ENCODE assay signal across 15 cellular contexts in the genomic region with DNA sequence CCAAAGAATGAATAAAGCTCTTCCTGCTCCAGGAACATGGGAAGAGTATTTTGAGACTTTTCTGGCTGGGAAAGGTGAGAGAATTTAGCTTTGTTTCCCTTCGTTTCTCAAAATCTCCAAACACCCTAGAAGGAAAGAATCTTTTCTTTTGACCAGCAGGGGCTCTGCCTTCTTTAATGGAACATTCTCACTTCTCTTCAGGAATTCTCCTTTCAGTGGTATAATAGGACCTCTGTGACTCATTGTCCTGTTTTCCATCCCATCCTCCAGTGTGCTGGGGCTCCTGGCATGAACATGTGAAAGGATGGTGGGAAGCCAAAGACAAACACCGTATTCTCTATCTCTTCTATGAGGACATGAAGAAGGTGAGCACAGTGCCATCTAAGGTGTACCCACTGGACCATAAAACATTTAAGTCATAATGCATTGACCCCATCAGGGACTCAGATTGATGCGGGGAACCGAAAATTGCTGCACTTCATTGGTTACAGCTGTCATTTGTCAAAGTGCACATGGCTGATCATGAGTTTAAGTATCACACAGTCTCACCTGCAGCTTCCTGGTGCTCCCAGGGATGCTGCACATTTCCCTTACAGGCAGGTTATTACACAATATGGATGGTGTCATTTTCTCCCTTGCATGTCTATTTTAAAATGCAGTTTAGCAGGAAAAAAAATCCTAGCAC. TPM values are rescaled to one million over a fixed set of nuclear protein-coding genes. Genes with fewer than 3 reads are reported as not detected.
DNase-seq lines count a peak whose midpoint lies in the region; ATAC-seq and TF ChIP-seq lines count a peak whose summit lies in the region.
"Had no signal": no experiment of that assay in that cellular context is flagged by ENCODE, and none has a peak within 500 bp of the region (broad histone marks: within the 10 kb centered on the region; RNA-seq: fewer than 3 reads in every experiment).

No MANE protein-coding gene starts in this region.

- peaks cover 13% of the 10 kb centered on the region for H3K4me1 Mint-ChIP-seq in type B pancreatic cell (ENCODE audit: unreplicated experiment)

- H3K27me3 Mint-ChIP-seq in type B pancreatic cell = no peaks in the 10 kb centered on the region

- CTCF ChIA-PET in SK-N-SH (lab: Yijun Ruan, JAX) (interaction anchor here (1.0 kb wide), 1 partner anchor 13 kb away, joined by 4 read pairs; no protein-coding TSS in a partner anchor), HEK293T (lab: Yijun Ruan, JAX) (no interaction called here)

- H4K20me1 ChIP-seq in SK-N-SH (ENCODE audit: insufficient read depth) = no peaks in the 10 kb centered on the region

- POLR2A ChIA-PET in SK-N-SH (lab: Yijun Ruan, JAX) = no interaction called here
- POLR2A ChIA-PET in HEK293T (lab: Yijun Ruan, JAX) = interaction anchor here (0.9 kb wide), 1 partner anchor 67 kb away, joined by 3 read pairs; no protein-coding TSS in a partner anchor

- peaks cover 41% of the 10 kb centered on the region for H3K36me3 Mint-ChIP-seq in type B pancreatic cell
- H3K36me3 Mint-ChIP-seq: activated naive CD4-positive, alpha-beta T cell treated with anti-CD3 and anti-CD28 coated beads, Interleukin-2, amount 50 U/mL, for 72 hours had no signal

- ATAC-seq in SK-N-SH treated with all-trans-retinoic acid at 6 μM for 48 hours = no peak
- ATAC-seq: activated naive CD4-positive, alpha-beta T cell treated with anti-CD3 and anti-CD28 coated beads, Interleukin-2, amount 50 U/mL, for 72 hours; psoas muscle had no signal

- no peaks in the 10 kb centered on the region for H3K9me3 ChIP-seq in SK-N-SH
- H3K9me3 ChIP-seq in NT2/D1 (ENCODE audit: insufficient read depth, low read length) = no peaks in the 10 kb centered on the region
- H3K9me3 ChIP-seq: psoas muscle had no signal

- no peaks in the 10 kb centered on the region for H3K79me2 ChIP-seq in SK-N-SH (ENCODE audit: insufficient read depth)

- H3K4me3 Mint-ChIP-seq in type B pancreatic cell = no peak overlapping the region

- 89% methylated on average over 4 of the region's 4 CpGs for WGBS in SK-N-SH (ENCODE audit: low lambda C conversion rate)

- H3K27ac Mint-ChIP-seq in type B pancreatic cell = peak overlapping the region; percentile 50
- H3K27ac Mint-ChIP-seq: activated naive CD4-positive, alpha-beta T cell treated with anti-CD3 and anti-CD28 coated beads, Interleukin-2, amount 50 U/mL, for 72 hours had no signal

- no peak overlapping the region for H2AFZ ChIP-seq in SK-N-SH (ENCODE audit: low read depth)
- H2AFZ ChIP-seq: PC-9 had no signal

- H3K9ac ChIP-seq in SK-N-SH = no peak overlapping the region
- H3K9ac ChIP-seq in NT2/D1 (ENCODE audit: insufficient read length, low read depth) = peak overlapping the region; percentile 8

- H3K4me3 ChIP-seq in SK-N-SH (ENCODE audit: low read depth in 2 of 2, low read length in 1 of 2) (no peak overlapping the region), NT2/D1 (ENCODE audit: insufficient read length, low read depth) (no peak overlapping the region), fibroblast of villous mesenchyme (ENCODE audit: low read depth, low read length) (no peak overlapping the region)
- H3K4me3 ChIP-seq: PC-9, psoas muscle had no signal

- TF ChIP-seq EP300 in SK-N-SH (IDR thresholded peaks at IDR 0.05; ENCODE audit: borderline replicate concordance in 1 of 2, low read depth in 1 of 2, low read length in 1 of 2) = no peak

- DNase-seq in SK-N-SH = no peak
- DNase-seq in NT2/D1 (ENCODE audit: low read depth, low spot score) = peak; percentile 81
- DNase-seq in fibroblast of villous mesenchyme (ENCODE audit: low read depth) = no peak
- DNase-seq in type B pancreatic cell (ENCODE audit: extremely low spot score, unreplicated experiment) = no peak
- no peak for DNase-seq in HEK293T (ENCODE audit: extremely low spot score)
- no peak for DNase-seq in OCI-M2 (lab: John Stamatoyannopoulos, UW; ENCODE audit: unreplicated experiment)
- no peak for DNase-seq in stimulated activated CD4-positive, alpha-beta T cell treated with anti-CD3 and anti-CD28 coated beads, Interleukin-4, amount 100 ng/mL, for 4 hours
- DNase-seq: DMS79 treated with DMSO at 0.1 percent for 48 hours, NCI-H2081, PC-9, psoas muscle, T-helper 9 cell had no signal

- peaks cover 8% of the 10 kb centered on the region for H3K9me3 Mint-ChIP-seq in type B pancreatic cell
- H3K9me3 Mint-ChIP-seq: activated naive CD4-positive, alpha-beta T cell treated with anti-CD3 and anti-CD28 coated beads, Interleukin-2, amount 50 U/mL, for 72 hours had no signal

- H3K4me1 ChIP-seq in SK-N-SH (ENCODE audit: control insufficient read depth in 1 of 2, insufficient read depth in 2 of 2, low read depth in 1 of 2, low read length in 1 of 2) (peaks cover 0 to 4% of the 10 kb centered on the region in 2 experiments; a peak in 2 of 4 replicates), NT2/D1 (ENCODE audit: insufficient read depth, insufficient read length) (no peaks in the 10 kb centered on the region)
- H3K4me1 ChIP-seq: psoas muscle had no signal

- H3K27me3 ChIP-seq in SK-N-SH (ENCODE audit: insufficient read depth) (no peaks in the 10 kb centered on the region), NT2/D1 (ENCODE audit: insufficient read depth, insufficient read length) (no peaks in the 10 kb centered on the region)

- H3K9me2 ChIP-seq in SK-N-SH = no peaks in the 10 kb centered on the region

- no peak overlapping the region for H3K27ac ChIP-seq in SK-N-SH (ENCODE audit: low read depth in 2 of 2, low read length in 1 of 2)
- H3K27ac ChIP-seq: PC-9, psoas muscle had no signal

- peak; percentile 26; the same call in 1 of the 2 replicates for TF ChIP-seq CTCF in SK-N-SH (IDR thresholded peaks at IDR 0.05)
- peak; percentile 29 for TF ChIP-seq CTCF in fibroblast of villous mesenchyme (IDR thresholded peaks at IDR 0.05; ENCODE audit: insufficient read depth, low read depth, low read length)
- TF ChIP-seq CTCF in type B pancreatic cell (conservative IDR thresholded peaks at IDR 0.05) = peak; percentile 37

- H3K4me2 ChIP-seq in SK-N-SH = no peak overlapping the region
- H3K4me2 ChIP-seq: PC-9 had no signal

- TF ChIP-seq RAD21 in SK-N-SH (IDR thresholded peaks at IDR 0.05; ENCODE audit: low read length) = no peak

- no peaks in the 10 kb centered on the region for H3F3A ChIP-seq in SK-N-SH (replicated peaks; ENCODE audit: insufficient read depth)

- H3K36me3 ChIP-seq in SK-N-SH (replicated peaks in 1 of 2; ENCODE audit: control insufficient read depth in 1 of 2, insufficient read depth in 2 of 2, low read length in 1 of 2) (no peaks in the 10 kb centered on the region), NT2/D1 (ENCODE audit: insufficient read depth, insufficient read length, low read length) (no peaks in the 10 kb centered on the region)

TF ChIP-seq in SK-N-SH, 30 proteins besides CTCF, POLR2A, EP300 and RAD21 (continues in another document):
- TF ChIP-seq SMC3 (IDR thresholded peaks at IDR 0.05; ENCODE audit: low read depth, low read length) (no peak), GATA2 (CRISPR knock-in tag; IDR thresholded peaks at IDR 0.05) (no peak), EZH2phosphoT487 (IDR thresholded peaks at IDR 0.05; ENCODE audit: borderline replicate concordance, low read depth) (no peak), GABPA (IDR thresholded peaks at IDR 0.05; ENCODE audit: low read depth) (no peak), JUND (IDR thresholded peaks at IDR 0.05) (no peak), MXI1 (IDR thresholded peaks at IDR 0.05; ENCODE audit: low read depth, low read length) (no peak), POLR2AphosphoS5 (IDR thresholded peaks at IDR 0.05; ENCODE audit: low read depth, low read length) (no peak), SIN3A (IDR thresholded peaks at IDR 0.05; ENCODE audit: borderline replicate concordance, low read depth, low read length) (no peak)

TF ChIP-seq in SK-N-SH treated with all-trans-retinoic acid at 6 μM for 48 hours, 23 proteins besides CTCF, POLR2A, EP300 and RAD21 (continues in another document):
- no peak for TF ChIP-seq ZNF70 (CRISPR knock-in tag; IDR thresholded peaks at IDR 0.05)
- no peak for TF ChIP-seq ZNF565 (CRISPR knock-in tag; conservative IDR thresholded peaks at IDR 0.05; ENCODE audit: low read depth)
- TF ChIP-seq ISL1 (CRISPR knock-in tag; IDR thresholded peaks at IDR 0.05) = no peak
- TF ChIP-seq TCF4 (CRISPR knock-in tag; IDR thresholded peaks at IDR 0.05; ENCODE audit: borderline replicate concordance) = no peak

TF ChIP-seq in HEK293T, 16 proteins besides CTCF, POLR2A, EP300 and RAD21:
- TF ChIP-seq SUZ12 (IDR thresholded peaks at IDR 0.05) (no peak), FOXA1 (IDR thresholded peaks at IDR 0.05) (no peak), L3MBTL2 (conservative IDR thresholded peaks at IDR 0.05) (no peak), SP1 (IDR thresholded peaks at IDR 0.05) (no peak)
TF ChIP-seq in HEK293T: peak in this region for 0.

RNA-seq across cellular contexts. Expression of gene SULT1C4, which starts 5.5 kb away (rescaled TPM):
- 0.18 and 0.47 TPM in 2 replicates for polyA plus RNA-seq in SK-N-SH (2012; rRNA removed)
- polyA plus RNA-seq in SK-N-SH (2012; cell fraction: cytosol; rRNA removed) = 0.41 and 0.92 TPM in 2 replicates
- 0.40 and 0.43 TPM in 2 replicates for polyA plus RNA-seq in SK-N-SH (2012; cell fraction: nucleus; rRNA removed)
- total RNA-seq in fibroblast of villous mesenchyme = 0.32 and 0.43 TPM in 2 replicates
- 3.5 and 27.5 TPM in 2 replicates for total RNA-seq in type B pancreatic cell (ENCODE audit: low replicate concordance)
- total RNA-seq: A172; activated naive CD4-positive, alpha-beta T cell treated with anti-CD3 and anti-CD28 coated beads, Interleukin-2, amount 50 U/mL, for 72 hours; PC-9 had no signal
